18 cellular contexts compared by ENCODE assay signal in genomic region chr2:26574900-26575560, GRCh38.
"Had no signal": no experiment of that assay in that cellular context is flagged by ENCODE, and none has a peak within 500 bp of the region (broad histone marks: within the 10 kb centered on the region; RNA-seq: fewer than 3 reads in every experiment).

No MANE protein-coding gene starts in this region.

- H3K4me1 ChIP-seq: heart left ventricle, lower lobe of right lung, thyroid gland had no signal

- H3K4me3 ChIP-seq: heart left ventricle, lower lobe of right lung, neural progenitor cell, suprapubic skin, thyroid gland had no signal

- H3K36me3 ChIP-seq: heart left ventricle, lower lobe of right lung, neural progenitor cell, suprapubic skin, thyroid gland had no signal

- ATAC-seq: esophagus mucosa; heart left ventricle; left lobe of liver; lower lobe of right lung; natural killer cell treated with Interleukin-12 subunit alpha and Interleukin-12 subunit beta and Interleukin-15 and Interleukin-18, amount 100 ng/mL, for 72 hours; stimulated activated effector memory CD8-positive, alpha-beta T cell treated with anti-CD3 and anti-CD28 coated beads, Interleukin-12 subunit alpha, Interleukin-12 subunit beta, amount 100 ng/mL, for 72 hours; stimulated activated naive CD8-positive, alpha-beta T cell treated with anti-CD3 and anti-CD28 coated beads, Interleukin-15, Interleukin-2, amounts not matched to agents 100 U/mL and 50 U/mL, for 24 hours had no signal

- H3K27ac ChIP-seq: heart left ventricle, lower lobe of right lung, neural progenitor cell, suprapubic skin, thyroid gland had no signal

- H3K27me3 ChIP-seq: thyroid gland had no signal

- H3K9me3 ChIP-seq: heart left ventricle, lower lobe of right lung, suprapubic skin, thyroid gland had no signal

- DNase-seq: dermis blood vessel endothelial cell; hippocampal formation; kidney glomerular epithelial cell; lower lobe of right lung; midbrain; occipital lobe; small intestine; stimulated activated CD4-positive, alpha-beta T cell treated with anti-CD3 and anti-CD28 coated beads, Interleukin-4, amount 100 ng/mL, for 1 hour; stimulated activated CD8-positive, alpha-beta memory T cell treated with anti-CD3 and anti-CD28 coated beads, Interleukin-4, amount 100 ng/mL, for 48 hours; stimulated activated naive CD8-positive, alpha-beta T cell treated with anti-CD3 and anti-CD28 coated beads, Interleukin-15, Interleukin-2, amounts not matched to agents 100 U/mL and 50 U/mL, for 24 hours; thyroid gland had no signal
